1 cellular context compared by ENCODE assay signal in genomic region chr10:93073539-93074136, GRCh38.
TF ChIP-seq lines count a peak whose summit lies in the region.

Gene CYP26A1 (plus strand): TSS chr10:93073893. CDS start chr10:93073935, 42 bp downstream.

TF ChIP-seq in A549, 52 proteins besides CTCF, POLR2A, EP300 and RAD21 (continued from another document):
- TF ChIP-seq MAX (IDR thresholded peaks at IDR 0.05) (no peak; the same call in 1 of the 2 replicates), HES2 (IDR thresholded peaks at IDR 0.05) (no peak), CBX2 (IDR thresholded peaks at IDR 0.05; ENCODE audit: borderline replicate concordance, low read depth) (no peak)
